ENCODE assay signal across 24 cellular contexts in the genomic region with DNA sequence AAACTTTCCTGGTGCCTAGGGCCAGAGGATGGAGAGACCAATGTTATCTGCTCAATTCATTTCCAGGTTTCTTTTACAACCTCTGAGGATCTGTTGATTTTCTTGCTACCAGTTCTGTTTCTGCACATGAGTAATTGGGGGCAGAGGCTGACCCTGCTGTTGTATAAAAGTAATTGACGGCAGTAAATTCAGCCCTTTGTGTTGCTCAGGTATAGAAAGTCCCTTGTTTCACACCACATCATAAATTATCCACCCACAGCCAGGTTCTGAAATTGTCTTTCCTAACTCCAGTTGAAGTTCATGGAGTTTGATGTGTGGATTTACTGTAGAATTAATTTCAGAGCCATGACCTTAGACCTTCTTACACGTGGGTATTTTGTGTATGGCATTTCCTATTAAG.
"Had no signal": no experiment of that assay in that cellular context is flagged by ENCODE, and none has a peak within 500 bp of the region (broad histone marks: within the 10 kb centered on the region; RNA-seq: fewer than 3 reads in every experiment).

No MANE protein-coding gene starts in this region.

- H3K9me3 Mint-ChIP-seq: stimulated activated memory B cell treated with anti-CD40 and anti-IgM and Interleukin-4, amounts not matched to agents 10 μg/mL and 1 μg/mL and 100 μg/mL, for 72 hours had no signal

- H3K4me3 ChIP-seq: dorsolateral prefrontal cortex, heart left ventricle, left ventricle myocardium inferior, lower lobe of right lung, prostate gland, right lobe of liver, spleen, tibial artery, upper lobe of right lung, vagina had no signal

- ATAC-seq: heart left ventricle; lower lobe of right lung; natural killer cell treated with Interleukin-12 subunit alpha and Interleukin-12 subunit beta and Interleukin-15 and Interleukin-18, amount 100 ng/mL, for 72 hours; right lobe of liver; stimulated activated memory B cell treated with anti-CD40 and anti-IgM and Interleukin-4, amounts not matched to agents 10 μg/mL and 1 μg/mL and 100 μg/mL, for 72 hours; upper lobe of right lung had no signal

- H3K27ac ChIP-seq: dorsolateral prefrontal cortex, heart left ventricle, left ventricle myocardium inferior, lower lobe of right lung, parathyroid adenoma, prostate gland, right lobe of liver, spleen, tibial artery, upper lobe of right lung, vagina had no signal

- H3K27me3 Mint-ChIP-seq: memory B cell; natural killer cell treated with Interleukin-12 subunit alpha and Interleukin-12 subunit beta and Interleukin-15 and Interleukin-18, amount 100 ng/mL, for 72 hours; stimulated activated memory B cell treated with anti-CD40 and anti-IgM and Interleukin-4, amounts not matched to agents 10 μg/mL and 1 μg/mL and 100 μg/mL, for 72 hours; stimulated activated naive CD8-positive, alpha-beta T cell treated with anti-CD3 and anti-CD28 coated beads, Interleukin-15, Interleukin-2, amounts not matched to agents 100 ng/mL and 50 ng/mL, for 24 hours had no signal

- H3K4me3 Mint-ChIP-seq: memory B cell; mesothelial cell of epicardium; natural killer cell treated with Interleukin-12 subunit alpha and Interleukin-12 subunit beta and Interleukin-15 and Interleukin-18, amount 100 ng/mL, for 72 hours; stimulated activated memory B cell treated with anti-CD40 and anti-IgM and Interleukin-4, amounts not matched to agents 10 μg/mL and 1 μg/mL and 100 μg/mL, for 72 hours; stimulated activated naive CD8-positive, alpha-beta T cell treated with anti-CD3 and anti-CD28 coated beads, Interleukin-15, Interleukin-2, amounts not matched to agents 100 ng/mL and 50 ng/mL, for 24 hours had no signal

- H3K27me3 ChIP-seq: dorsolateral prefrontal cortex, heart left ventricle, right lobe of liver, spleen, tibial artery, upper lobe of right lung, vagina had no signal

- H3K4me1 Mint-ChIP-seq: memory B cell; mesothelial cell of epicardium; stimulated activated memory B cell treated with anti-CD40 and anti-IgM and Interleukin-4, amounts not matched to agents 10 μg/mL and 1 μg/mL and 100 μg/mL, for 72 hours had no signal

- H3K27ac Mint-ChIP-seq: memory B cell; mesothelial cell of epicardium; natural killer cell treated with Interleukin-12 subunit alpha and Interleukin-12 subunit beta and Interleukin-15 and Interleukin-18, amount 100 ng/mL, for 72 hours; stimulated activated memory B cell treated with anti-CD40 and anti-IgM and Interleukin-4, amounts not matched to agents 10 μg/mL and 1 μg/mL and 100 μg/mL, for 72 hours; stimulated activated naive CD8-positive, alpha-beta T cell treated with anti-CD3 and anti-CD28 coated beads, Interleukin-15, Interleukin-2, amounts not matched to agents 100 ng/mL and 50 ng/mL, for 24 hours had no signal

- H3K36me3 ChIP-seq: heart left ventricle, left ventricle myocardium inferior, lower lobe of right lung, prostate gland, right lobe of liver, spleen, tibial artery, upper lobe of right lung, vagina had no signal

- H3K36me3 Mint-ChIP-seq: memory B cell; mesothelial cell of epicardium; natural killer cell treated with Interleukin-12 subunit alpha and Interleukin-12 subunit beta and Interleukin-15 and Interleukin-18, amount 100 ng/mL, for 72 hours; stimulated activated memory B cell treated with anti-CD40 and anti-IgM and Interleukin-4, amounts not matched to agents 10 μg/mL and 1 μg/mL and 100 μg/mL, for 72 hours had no signal

- DNase-seq: cortex of kidney; dorsolateral prefrontal cortex; effector CD8-positive, alpha-beta T cell; heart left ventricle; hypothalamus; islet precursor cell; left ventricle myocardium inferior; lower lobe of right lung; right lobe of liver; spleen; stimulated activated CD4-positive, alpha-beta T cell treated with anti-CD3 and anti-CD28 coated beads, Interleukin-15, amount 100 ng/mL, for 24 hours; stimulated activated CD4-positive, alpha-beta T cell treated with anti-CD3 and anti-CD28 coated beads, Interleukin-1b, Interleukin-23, amount 100 ng/mL, for 48 hours; stimulated activated CD4-positive, alpha-beta T cell treated with anti-CD3 and anti-CD28 coated beads, Interleukin-4, amount 100 ng/mL, for 24 hours; tibial artery; upper lobe of right lung had no signal

- H3K4me1 ChIP-seq: heart left ventricle, left ventricle myocardium inferior, lower lobe of right lung, parathyroid adenoma, prostate gland, right lobe of liver, spleen, tibial artery, upper lobe of right lung, vagina had no signal

- FAIRE-seq: frontal cortex had no signal

- H3K9me3 ChIP-seq: left ventricle myocardium inferior, lower lobe of right lung, prostate gland, right lobe of liver, tibial artery, upper lobe of right lung, vagina had no signal
